Comparison of ENCODE assay signal across 11 cellular contexts in genomic region chr12:42961395-42961794, GRCh38.
DNase-seq lines count a peak whose midpoint lies in the region; ATAC-seq and TF ChIP-seq lines count a peak whose summit lies in the region.
"Had no signal": no experiment of that assay in that cellular context is flagged by ENCODE, and none has a peak within 500 bp of the region (broad histone marks: within the 10 kb centered on the region; RNA-seq: fewer than 3 reads in every experiment).

No MANE protein-coding gene starts in this region.

- intact Hi-C loops in HCT116 (cut with micrococcal nuclease): loop anchor here (10.0 kb wide), 1 partner anchor 477 kb away; no protein-coding TSS in a partner anchor

- H3K27ac ChIP-seq in HCT116 (ENCODE audit: low read depth, low read length) (peak overlapping the region; percentile 43; the same call in 1 of the 2 replicates), tibial nerve (peak overlapping the region in 1 of 4 donors; percentile 1), endodermal cell (ENCODE audit: low read depth, low read length) (no peak overlapping the region)
- H3K27ac ChIP-seq: neutrophil had no signal

- H2AFZ ChIP-seq in HCT116 (ENCODE audit: low read depth, low read length, poor library complexity, severe bottlenecking): peak overlapping the region; percentile 54

- POLR2A ChIA-PET in HCT116 (lab: Charles Lee): no interaction called here

- H3K9ac ChIP-seq in HCT116 (ENCODE audit: low read length) (no peak overlapping the region; the same call in 1 of the 2 replicates), endodermal cell (ENCODE audit: extremely low read depth, low read length, poor library complexity, severe bottlenecking) (no peak overlapping the region)

- no peaks in the 10 kb centered on the region for H3K79me2 ChIP-seq in HCT116 (ENCODE audit: insufficient read depth, low read length)

- peak overlapping the region; percentile 66 for H3K4me2 ChIP-seq in HCT116 (ENCODE audit: low read length)

- no peaks in the 10 kb centered on the region for H3K9me3 ChIP-seq in HCT116 (ENCODE audit: control insufficient read depth in 1 of 2, insufficient read depth in 1 of 2, low read depth in 1 of 2, low read length in 2 of 2)
- peaks cover 0 to 4% (median 0%) of the 10 kb centered on the region in 4 donors for H3K9me3 ChIP-seq in tibial nerve
- H3K9me3 ChIP-seq in endodermal cell (ENCODE audit: control insufficient read depth, low read length): no peaks in the 10 kb centered on the region
- H3K9me3 ChIP-seq: neutrophil had no signal

- BruUV-seq in HCT116 (replicated peaks; lab: Mats Ljungman, UMichigan): no TSS peak

- 49 to 60% methylated on average over 3 of the region's 3 CpGs for WGBS in tibial nerve, 2 donors
- WGBS in endodermal cell (ENCODE audit: insufficient coverage in 1 of 2, insufficient read length in 1 of 2), 2 experiments: 88 to 100% methylated on average over 1 to 3 of the region's 3 CpGs

- H3K4me3 Mint-ChIP-seq in endodermal cell: no peak overlapping the region

- H4K20me1 ChIP-seq in HCT116 (ENCODE audit: insufficient read depth): no peaks in the 10 kb centered on the region

- no peak for TF ChIP-seq POLR2A in HCT116 (IDR thresholded peaks at IDR 0.05; ENCODE audit: borderline replicate concordance, extremely low read depth, insufficient read depth, insufficient read length)
- no peak for TF ChIP-seq POLR2A in tibial nerve (IDR thresholded peaks at IDR 0.05)

- H3K27me3 ChIP-seq in HCT116 (ENCODE audit: insufficient read depth, low read length) (no peaks in the 10 kb centered on the region), tibial nerve (no peaks in the 10 kb centered on the region), endodermal cell (ENCODE audit: control insufficient read depth, insufficient read depth, low read length, poor library complexity, severe bottlenecking) (no peaks in the 10 kb centered on the region)
- H3K27me3 ChIP-seq: neutrophil had no signal

- H3K36me3 ChIP-seq in HCT116 (ENCODE audit: control insufficient read depth in 1 of 2, insufficient read depth in 2 of 2, low read length in 2 of 2): no peaks in the 10 kb centered on the region
- no peaks in the 10 kb centered on the region for H3K36me3 ChIP-seq in tibial nerve
- H3K36me3 ChIP-seq in endodermal cell (ENCODE audit: control insufficient read depth, insufficient read depth, low read length): no peaks in the 10 kb centered on the region
- H3K36me3 ChIP-seq: neutrophil had no signal

- DNase-seq in HCT116 (ENCODE audit: low read depth, low spot score) (peak; percentile 85), amniotic epithelial cell (ENCODE audit: low read depth) (peak; percentile 79), iPS-NIHi11 (ENCODE audit: low spot score) (peak; percentile 23), tibial nerve (ENCODE audit: low spot score in 2 of 2) (no peak), endodermal cell (no peak)
- DNase-seq: activated CD4-positive, alpha-beta T cell treated with anti-CD3 and anti-CD28 coated beads for 1 hour; activated effector memory CD4-positive, alpha-beta T cell treated with Interleukin-2 at 50 U/mL for 16 hours; GOT3 had no signal

- H3K27me3 Mint-ChIP-seq in endodermal cell (ENCODE audit: insufficient read depth): no peaks in the 10 kb centered on the region

- H3K9me2 ChIP-seq in HCT116 (ENCODE audit: insufficient read depth): no peaks in the 10 kb centered on the region

- H3K36me3 Mint-ChIP-seq in endodermal cell (ENCODE audit: low read depth): no peaks in the 10 kb centered on the region

- no peak for TF ChIP-seq CTCF in HCT116 (IDR thresholded peaks at IDR 0.05 in 2 of 3, conservative IDR thresholded peaks at IDR 0.05 in 1 of 3; ENCODE audit: borderline replicate concordance in 1 of 3, insufficient read depth in 1 of 3, low read depth in 2 of 3, low read length in 2 of 3)
- TF ChIP-seq CTCF in tibial nerve (IDR thresholded peaks at IDR 0.05): no peak
- TF ChIP-seq CTCF in endodermal cell (conservative IDR thresholded peaks at IDR 0.05): no peak

- CTCF ChIA-PET in HCT116 (lab: Charles Lee): no interaction called here

- H3K4me3 ChIP-seq in HCT116 (replicated peaks in 1 of 2; ENCODE audit: low read depth in 1 of 2, low read length in 2 of 2): peak overlapping the region in 1 of 2 experiments; percentile 31; a peak in 2 of 4 replicates
- H3K4me3 ChIP-seq in tibial nerve: no peak overlapping the region
- H3K4me3 ChIP-seq in endodermal cell (ENCODE audit: low read length): no peak overlapping the region

- peaks cover 22% of the 10 kb centered on the region for H3K4me1 Mint-ChIP-seq in endodermal cell

- H3K9me3 Mint-ChIP-seq in endodermal cell: no peaks in the 10 kb centered on the region

- peak; percentile 88 for ATAC-seq in HCT116
- no peak for ATAC-seq in HG02870 (IDR thresholded peaks at IDR 0.05; ENCODE audit: unreplicated experiment)
- ATAC-seq in HG02981 (IDR thresholded peaks at IDR 0.05; ENCODE audit: unreplicated experiment): no peak

- H3K27ac Mint-ChIP-seq in endodermal cell: no peak overlapping the region

- TF ChIP-seq RAD21 in HCT116 (IDR thresholded peaks at IDR 0.05; ENCODE audit: low read depth): peak; percentile 26; the same call in 1 of the 2 replicates

- RAD21 ChIA-PET in HCT116 (lab: Charles Lee; ENCODE audit: low non-redundant PET in 1 of 2, low total read pairs in 2 of 2, uncharacterized antibody in 2 of 2, unreplicated experiment in 2 of 2): interaction anchor here in 1 of 2 experiments (0.6 kb wide), 1 partner anchor 143 kb away, joined by 3 read pairs; no protein-coding TSS in a partner anchor

- H3K4me1 ChIP-seq in HCT116 (ENCODE audit: control insufficient read depth in 1 of 2, insufficient read depth in 2 of 2, low read length in 2 of 2) (peaks cover 28 to 40% of the 10 kb centered on the region in 2 experiments), tibial nerve (peaks cover 0 to 20% (median 3%) of the 10 kb centered on the region in 4 donors), endodermal cell (ENCODE audit: control insufficient read depth, insufficient read depth, low read length) (peaks cover 2% of the 10 kb centered on the region)

- TF ChIP-seq EP300 in tibial nerve (IDR thresholded peaks at IDR 0.05): peak; percentile 31 to 77

TF ChIP-seq in HCT116, 20 proteins besides CTCF, POLR2A, EP300 and RAD21:
- TF ChIP-seq ATF3 (IDR thresholded peaks at IDR 0.05) (peak; percentile 84), CBX3 (IDR thresholded peaks at IDR 0.05; ENCODE audit: low read depth) (peak; percentile 70), TCF7L2 (IDR thresholded peaks at IDR 0.05; ENCODE audit: borderline replicate concordance, extremely low read depth, insufficient read depth, insufficient read length) (peak; percentile 53), SRF (IDR thresholded peaks at IDR 0.05; ENCODE audit: low read depth) (no peak), FOSL1 (IDR thresholded peaks at IDR 0.05; ENCODE audit: low read depth) (peak; percentile 83), POLR2AphosphoS5 (IDR thresholded peaks at IDR 0.05; ENCODE audit: low read depth, low read length) (peak; percentile 46; the same call in 1 of the 2 replicates), MAX (IDR thresholded peaks at IDR 0.05) (peak; percentile 51), SP1 (IDR thresholded peaks at IDR 0.05; ENCODE audit: low read depth) (peak; percentile 84), JUND (IDR thresholded peaks at IDR 0.05) (peak; percentile 87), SIN3A (IDR thresholded peaks at IDR 0.05; ENCODE audit: low read depth) (peak; percentile 88), CEBPB (IDR thresholded peaks at IDR 0.05; ENCODE audit: low read depth) (peak; percentile 91), YY1 (IDR thresholded peaks at IDR 0.05; ENCODE audit: extremely low read depth, insufficient replicate concordance, low read depth, low read length) (no peak), EGR1 (IDR thresholded peaks at IDR 0.05; ENCODE audit: low read depth) (0 out of 2 replicates have a peak, but pooled peaks have one; percentile 19), EZH2phosphoT487 (IDR thresholded peaks at IDR 0.05; ENCODE audit: borderline replicate concordance) (no peak), EZH2 (IDR thresholded peaks at IDR 0.05) (no peak)

Comparison
In these comparisons a context has a peak if more than half of its experiments do, and no peak if none do; other contexts are left out.
1. DNase-seq: peak in HCT116 (single experiment), amniotic epithelial cell (single experiment) and iPS-NIHi11 (single experiment); none in tibial nerve (0 of 2) and endodermal cell (single experiment).